1 cellular context compared by ENCODE assay signal in the genomic region with DNA sequence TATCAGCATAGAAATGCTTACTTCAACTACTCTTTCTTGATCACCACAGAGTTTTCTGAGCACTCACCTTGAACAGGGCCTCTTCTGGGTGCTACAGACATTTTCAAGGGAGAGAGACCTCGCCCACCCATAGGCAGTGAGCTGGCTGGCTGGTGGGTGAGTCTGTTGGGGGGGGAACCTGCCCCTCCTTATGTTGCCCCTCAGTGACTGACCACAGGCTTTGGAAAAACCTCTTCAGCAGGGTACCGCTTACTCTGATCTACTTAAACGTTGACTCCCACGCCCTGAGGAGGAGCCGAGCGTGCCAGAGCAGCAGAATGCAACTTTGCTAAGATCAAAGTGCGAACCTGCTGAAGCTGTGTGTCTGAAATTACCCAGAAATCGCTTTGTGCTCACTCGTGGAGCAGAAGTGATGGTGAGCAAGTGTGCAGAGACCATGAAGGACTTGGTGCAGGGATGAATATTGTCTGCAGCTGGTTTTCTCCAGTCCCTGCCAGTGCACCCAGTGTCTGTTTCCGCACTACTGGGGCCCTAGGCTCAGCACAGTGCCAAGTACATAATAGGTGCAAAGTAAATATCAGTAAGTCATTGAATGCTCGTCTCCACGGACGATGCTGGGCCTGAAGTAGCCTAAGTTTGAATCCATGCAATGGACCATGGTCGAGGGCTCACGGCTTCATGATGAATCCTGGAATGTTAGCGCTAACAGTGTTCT.
TF ChIP-seq lines count a peak whose summit lies in the region.

No MANE protein-coding gene starts in this region.

TF ChIP-seq in HepG2, 621 proteins besides CTCF, POLR2A, EP300 and RAD21 (continued from another document and continues in another):
- TF ChIP-seq, protein P1, sequence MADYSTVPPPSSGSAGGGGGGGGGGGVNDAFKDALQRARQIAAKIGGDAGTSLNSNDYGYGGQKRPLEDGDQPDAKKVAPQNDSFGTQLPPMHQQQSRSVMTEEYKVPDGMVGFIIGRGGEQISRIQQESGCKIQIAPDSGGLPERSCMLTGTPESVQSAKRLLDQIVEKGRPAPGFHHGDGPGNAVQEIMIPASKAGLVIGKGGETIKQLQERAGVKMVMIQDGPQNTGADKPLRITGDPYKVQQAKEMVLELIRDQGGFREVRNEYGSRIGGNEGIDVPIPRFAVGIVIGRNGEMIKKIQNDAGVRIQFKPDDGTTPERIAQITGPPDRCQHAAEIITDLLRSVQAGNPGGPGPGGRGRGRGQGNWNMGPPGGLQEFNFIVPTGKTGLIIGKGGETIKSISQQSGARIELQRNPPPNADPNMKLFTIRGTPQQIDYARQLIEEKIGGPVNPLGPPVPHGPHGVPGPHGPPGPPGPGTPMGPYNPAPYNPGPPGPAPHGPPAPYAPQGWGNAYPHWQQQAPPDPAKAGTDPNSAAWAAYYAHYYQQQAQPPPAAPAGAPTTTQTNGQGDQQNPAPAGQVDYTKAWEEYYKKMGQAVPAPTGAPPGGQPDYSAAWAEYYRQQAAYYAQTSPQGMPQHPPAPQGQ (CRISPR knock-in tag; IDR thresholded peaks at IDR 0.05; ENCODE audit: borderline replicate concordance) = no peak
- TF ChIP-seq, protein P2, sequence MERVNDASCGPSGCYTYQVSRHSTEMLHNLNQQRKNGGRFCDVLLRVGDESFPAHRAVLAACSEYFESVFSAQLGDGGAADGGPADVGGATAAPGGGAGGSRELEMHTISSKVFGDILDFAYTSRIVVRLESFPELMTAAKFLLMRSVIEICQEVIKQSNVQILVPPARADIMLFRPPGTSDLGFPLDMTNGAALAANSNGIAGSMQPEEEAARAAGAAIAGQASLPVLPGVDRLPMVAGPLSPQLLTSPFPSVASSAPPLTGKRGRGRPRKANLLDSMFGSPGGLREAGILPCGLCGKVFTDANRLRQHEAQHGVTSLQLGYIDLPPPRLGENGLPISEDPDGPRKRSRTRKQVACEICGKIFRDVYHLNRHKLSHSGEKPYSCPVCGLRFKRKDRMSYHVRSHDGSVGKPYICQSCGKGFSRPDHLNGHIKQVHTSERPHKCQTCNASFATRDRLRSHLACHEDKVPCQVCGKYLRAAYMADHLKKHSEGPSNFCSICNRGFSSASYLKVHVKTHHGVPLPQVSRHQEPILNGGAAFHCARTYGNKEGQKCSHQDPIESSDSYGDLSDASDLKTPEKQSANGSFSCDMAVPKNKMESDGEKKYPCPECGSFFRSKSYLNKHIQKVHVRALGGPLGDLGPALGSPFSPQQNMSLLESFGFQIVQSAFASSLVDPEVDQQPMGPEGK (CRISPR knock-in tag; IDR thresholded peaks at IDR 0.05) = peak; percentile 37
- TF ChIP-seq KDM5A (IDR thresholded peaks at IDR 0.05; ENCODE audit: borderline replicate concordance, low read length) (no peak), ZNF883 (CRISPR knock-in tag; IDR thresholded peaks at IDR 0.05; ENCODE audit: not compliant biosample characterization) (no peak), SMAD1 (CRISPR knock-in tag; IDR thresholded peaks at IDR 0.05; ENCODE audit: borderline replicate concordance, low read depth) (no peak), FIP1L1 (IDR thresholded peaks at IDR 0.05; ENCODE audit: borderline replicate concordance, insufficient read depth, low read depth, low read length) (no peak), XBP1 (CRISPR knock-in tag; IDR thresholded peaks at IDR 0.05) (no peak), HNF4G (IDR thresholded peaks at IDR 0.05; ENCODE audit: borderline replicate concordance, low read depth, low read length) (peak; percentile 45; the same call in 1 of the 2 replicates), HNF4G (CRISPR knock-in tag; IDR thresholded peaks at IDR 0.05; ENCODE audit: borderline replicate concordance, low read depth) (no peak; the same call in 1 of the 2 replicates), BORCS8-MEF2B (CRISPR knock-in tag; IDR thresholded peaks at IDR 0.05) (peak; percentile 65; the same call in 1 of the 2 replicates), GPN1 (CRISPR knock-in tag; IDR thresholded peaks at IDR 0.05; ENCODE audit: borderline replicate concordance) (no peak), MXD4 (CRISPR knock-in tag; IDR thresholded peaks at IDR 0.05) (peak; percentile 56; the same call in 1 of the 2 replicates), ZNF749 (CRISPR knock-in tag; IDR thresholded peaks at IDR 0.05; ENCODE audit: borderline replicate concordance) (no peak), FOXA3 (CRISPR knock-in tag; IDR thresholded peaks at IDR 0.05) (peak; percentile 30; the same call in 1 of the 2 replicates), RFX3 (CRISPR knock-in tag; IDR thresholded peaks at IDR 0.05) (no peak), ZNF232 (CRISPR knock-in tag; IDR thresholded peaks at IDR 0.05; ENCODE audit: borderline replicate concordance) (no peak), ZC3H4 (CRISPR knock-in tag; IDR thresholded peaks at IDR 0.05; ENCODE audit: borderline replicate concordance) (no peak), KLF16 (CRISPR knock-in tag; IDR thresholded peaks at IDR 0.05) (no peak), ZNF350 (CRISPR knock-in tag; IDR thresholded peaks at IDR 0.05; ENCODE audit: borderline replicate concordance, low read depth) (peak; percentile 61; the same call in 1 of the 2 replicates), HMGA1 (CRISPR knock-in tag; conservative IDR thresholded peaks at IDR 0.05) (no peak), SMAD9 (CRISPR knock-in tag; IDR thresholded peaks at IDR 0.05) (no peak), NCOA5 (CRISPR knock-in tag; IDR thresholded peaks at IDR 0.05) (no peak), ZMYM4 (CRISPR knock-in tag; IDR thresholded peaks at IDR 0.05) (peak; percentile 59; the same call in 1 of the 2 replicates), ZNF792 (CRISPR knock-in tag; IDR thresholded peaks at IDR 0.05) (no peak), ZNF30 (CRISPR knock-in tag; IDR thresholded peaks at IDR 0.05) (no peak), ZBTB21 (CRISPR knock-in tag; IDR thresholded peaks at IDR 0.05) (no peak), SYNCRIP (IDR thresholded peaks at IDR 0.05; ENCODE audit: insufficient read depth, low read depth, low read length) (no peak), ATM (IDR thresholded peaks at IDR 0.05; ENCODE audit: borderline replicate concordance) (no peak), NFIC (IDR thresholded peaks at IDR 0.05; ENCODE audit: low read length) (0 out of 2 replicates have a peak, but pooled peaks have one; percentile 50), ZNF660 (CRISPR knock-in tag; IDR thresholded peaks at IDR 0.05; ENCODE audit: borderline replicate concordance, low read depth) (no peak), EED (CRISPR knock-in tag; IDR thresholded peaks at IDR 0.05) (no peak), CBFB (CRISPR knock-in tag; IDR thresholded peaks at IDR 0.05) (no peak)
- TF ChIP-seq, protein P3, sequence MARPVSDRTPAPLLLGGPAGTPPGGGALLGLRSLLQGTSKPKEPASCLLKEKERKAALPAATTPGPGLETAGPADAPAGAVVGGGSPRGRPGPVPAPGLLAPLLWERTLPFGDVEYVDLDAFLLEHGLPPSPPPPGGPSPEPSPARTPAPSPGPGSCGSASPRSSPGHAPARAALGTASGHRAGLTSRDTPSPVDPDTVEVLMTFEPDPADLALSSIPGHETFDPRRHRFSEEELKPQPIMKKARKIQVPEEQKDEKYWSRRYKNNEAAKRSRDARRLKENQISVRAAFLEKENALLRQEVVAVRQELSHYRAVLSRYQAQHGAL (CRISPR knock-in tag; IDR thresholded peaks at IDR 0.05; ENCODE audit: not compliant biosample characterization) = no peak
- TF ChIP-seq, protein P4, sequence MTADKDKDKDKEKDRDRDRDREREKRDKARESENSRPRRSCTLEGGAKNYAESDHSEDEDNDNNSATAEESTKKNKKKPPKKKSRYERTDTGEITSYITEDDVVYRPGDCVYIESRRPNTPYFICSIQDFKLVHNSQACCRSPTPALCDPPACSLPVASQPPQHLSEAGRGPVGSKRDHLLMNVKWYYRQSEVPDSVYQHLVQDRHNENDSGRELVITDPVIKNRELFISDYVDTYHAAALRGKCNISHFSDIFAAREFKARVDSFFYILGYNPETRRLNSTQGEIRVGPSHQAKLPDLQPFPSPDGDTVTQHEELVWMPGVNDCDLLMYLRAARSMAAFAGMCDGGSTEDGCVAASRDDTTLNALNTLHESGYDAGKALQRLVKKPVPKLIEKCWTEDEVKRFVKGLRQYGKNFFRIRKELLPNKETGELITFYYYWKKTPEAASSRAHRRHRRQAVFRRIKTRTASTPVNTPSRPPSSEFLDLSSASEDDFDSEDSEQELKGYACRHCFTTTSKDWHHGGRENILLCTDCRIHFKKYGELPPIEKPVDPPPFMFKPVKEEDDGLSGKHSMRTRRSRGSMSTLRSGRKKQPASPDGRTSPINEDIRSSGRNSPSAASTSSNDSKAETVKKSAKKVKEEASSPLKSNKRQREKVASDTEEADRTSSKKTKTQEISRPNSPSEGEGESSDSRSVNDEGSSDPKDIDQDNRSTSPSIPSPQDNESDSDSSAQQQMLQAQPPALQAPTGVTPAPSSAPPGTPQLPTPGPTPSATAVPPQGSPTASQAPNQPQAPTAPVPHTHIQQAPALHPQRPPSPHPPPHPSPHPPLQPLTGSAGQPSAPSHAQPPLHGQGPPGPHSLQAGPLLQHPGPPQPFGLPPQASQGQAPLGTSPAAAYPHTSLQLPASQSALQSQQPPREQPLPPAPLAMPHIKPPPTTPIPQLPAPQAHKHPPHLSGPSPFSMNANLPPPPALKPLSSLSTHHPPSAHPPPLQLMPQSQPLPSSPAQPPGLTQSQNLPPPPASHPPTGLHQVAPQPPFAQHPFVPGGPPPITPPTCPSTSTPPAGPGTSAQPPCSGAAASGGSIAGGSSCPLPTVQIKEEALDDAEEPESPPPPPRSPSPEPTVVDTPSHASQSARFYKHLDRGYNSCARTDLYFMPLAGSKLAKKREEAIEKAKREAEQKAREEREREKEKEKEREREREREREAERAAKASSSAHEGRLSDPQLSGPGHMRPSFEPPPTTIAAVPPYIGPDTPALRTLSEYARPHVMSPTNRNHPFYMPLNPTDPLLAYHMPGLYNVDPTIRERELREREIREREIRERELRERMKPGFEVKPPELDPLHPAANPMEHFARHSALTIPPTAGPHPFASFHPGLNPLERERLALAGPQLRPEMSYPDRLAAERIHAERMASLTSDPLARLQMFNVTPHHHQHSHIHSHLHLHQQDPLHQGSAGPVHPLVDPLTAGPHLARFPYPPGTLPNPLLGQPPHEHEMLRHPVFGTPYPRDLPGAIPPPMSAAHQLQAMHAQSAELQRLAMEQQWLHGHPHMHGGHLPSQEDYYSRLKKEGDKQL (CRISPR knock-in tag; IDR thresholded peaks at IDR 0.05; ENCODE audit: low read depth) = no peak
- TF ChIP-seq, protein P5, sequence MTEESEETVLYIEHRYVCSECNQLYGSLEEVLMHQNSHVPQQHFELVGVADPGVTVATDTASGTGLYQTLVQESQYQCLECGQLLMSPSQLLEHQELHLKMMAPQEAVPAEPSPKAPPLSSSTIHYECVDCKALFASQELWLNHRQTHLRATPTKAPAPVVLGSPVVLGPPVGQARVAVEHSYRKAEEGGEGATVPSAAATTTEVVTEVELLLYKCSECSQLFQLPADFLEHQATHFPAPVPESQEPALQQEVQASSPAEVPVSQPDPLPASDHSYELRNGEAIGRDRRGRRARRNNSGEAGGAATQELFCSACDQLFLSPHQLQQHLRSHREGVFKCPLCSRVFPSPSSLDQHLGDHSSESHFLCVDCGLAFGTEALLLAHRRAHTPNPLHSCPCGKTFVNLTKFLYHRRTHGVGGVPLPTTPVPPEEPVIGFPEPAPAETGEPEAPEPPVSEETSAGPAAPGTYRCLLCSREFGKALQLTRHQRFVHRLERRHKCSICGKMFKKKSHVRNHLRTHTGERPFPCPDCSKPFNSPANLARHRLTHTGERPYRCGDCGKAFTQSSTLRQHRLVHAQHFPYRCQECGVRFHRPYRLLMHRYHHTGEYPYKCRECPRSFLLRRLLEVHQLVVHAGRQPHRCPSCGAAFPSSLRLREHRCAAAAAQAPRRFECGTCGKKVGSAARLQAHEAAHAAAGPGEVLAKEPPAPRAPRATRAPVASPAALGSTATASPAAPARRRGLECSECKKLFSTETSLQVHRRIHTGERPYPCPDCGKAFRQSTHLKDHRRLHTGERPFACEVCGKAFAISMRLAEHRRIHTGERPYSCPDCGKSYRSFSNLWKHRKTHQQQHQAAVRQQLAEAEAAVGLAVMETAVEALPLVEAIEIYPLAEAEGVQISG (CRISPR knock-in tag; IDR thresholded peaks at IDR 0.05) = peak; percentile 19; the same call in 1 of the 2 replicates
- TF ChIP-seq, protein P6, sequence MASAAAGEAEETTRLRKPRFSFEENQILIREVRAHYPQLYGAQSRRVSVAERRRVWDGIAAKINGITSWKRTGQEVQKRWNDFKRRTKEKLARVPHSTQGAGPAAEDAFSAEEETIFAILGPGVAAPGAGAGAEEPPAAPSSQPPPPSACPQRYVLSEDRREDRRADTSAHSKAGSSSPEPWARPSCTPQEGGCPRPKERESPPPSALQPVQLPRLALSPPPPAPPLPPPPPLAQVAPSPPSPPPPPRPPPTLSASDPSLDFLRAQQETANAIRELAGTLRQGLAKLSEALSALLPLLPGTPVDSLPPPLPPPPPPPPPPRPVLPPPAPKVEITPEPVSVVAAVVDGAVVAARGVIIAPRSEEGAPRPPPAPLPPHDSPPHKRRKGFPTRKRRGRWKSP (CRISPR knock-in tag; IDR thresholded peaks at IDR 0.05) = 0 out of 2 replicates have a peak, but pooled peaks have one; percentile 19
- TF ChIP-seq, protein P7, sequence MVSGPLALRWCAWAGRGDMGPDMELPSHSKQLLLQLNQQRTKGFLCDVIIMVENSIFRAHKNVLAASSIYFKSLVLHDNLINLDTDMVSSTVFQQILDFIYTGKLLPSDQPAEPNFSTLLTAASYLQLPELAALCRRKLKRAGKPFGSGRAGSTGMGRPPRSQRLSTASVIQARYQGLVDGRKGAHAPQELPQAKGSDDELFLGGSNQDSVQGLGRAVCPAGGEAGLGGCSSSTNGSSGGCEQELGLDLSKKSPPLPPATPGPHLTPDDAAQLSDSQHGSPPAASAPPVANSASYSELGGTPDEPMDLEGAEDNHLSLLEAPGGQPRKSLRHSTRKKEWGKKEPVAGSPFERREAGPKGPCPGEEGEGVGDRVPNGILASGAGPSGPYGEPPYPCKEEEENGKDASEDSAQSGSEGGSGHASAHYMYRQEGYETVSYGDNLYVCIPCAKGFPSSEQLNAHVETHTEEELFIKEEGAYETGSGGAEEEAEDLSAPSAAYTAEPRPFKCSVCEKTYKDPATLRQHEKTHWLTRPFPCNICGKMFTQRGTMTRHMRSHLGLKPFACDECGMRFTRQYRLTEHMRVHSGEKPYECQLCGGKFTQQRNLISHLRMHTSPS (CRISPR knock-in tag; IDR thresholded peaks at IDR 0.05; ENCODE audit: low read depth) = peak; percentile 60
- TF ChIP-seq, protein P8, sequence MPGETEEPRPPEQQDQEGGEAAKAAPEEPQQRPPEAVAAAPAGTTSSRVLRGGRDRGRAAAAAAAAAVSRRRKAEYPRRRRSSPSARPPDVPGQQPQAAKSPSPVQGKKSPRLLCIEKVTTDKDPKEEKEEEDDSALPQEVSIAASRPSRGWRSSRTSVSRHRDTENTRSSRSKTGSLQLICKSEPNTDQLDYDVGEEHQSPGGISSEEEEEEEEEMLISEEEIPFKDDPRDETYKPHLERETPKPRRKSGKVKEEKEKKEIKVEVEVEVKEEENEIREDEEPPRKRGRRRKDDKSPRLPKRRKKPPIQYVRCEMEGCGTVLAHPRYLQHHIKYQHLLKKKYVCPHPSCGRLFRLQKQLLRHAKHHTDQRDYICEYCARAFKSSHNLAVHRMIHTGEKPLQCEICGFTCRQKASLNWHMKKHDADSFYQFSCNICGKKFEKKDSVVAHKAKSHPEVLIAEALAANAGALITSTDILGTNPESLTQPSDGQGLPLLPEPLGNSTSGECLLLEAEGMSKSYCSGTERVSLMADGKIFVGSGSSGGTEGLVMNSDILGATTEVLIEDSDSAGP (CRISPR knock-in tag; IDR thresholded peaks at IDR 0.05; ENCODE audit: borderline replicate concordance) = 0 out of 2 replicates have a peak, but pooled peaks have one; percentile 30
- TF ChIP-seq, protein P9, sequence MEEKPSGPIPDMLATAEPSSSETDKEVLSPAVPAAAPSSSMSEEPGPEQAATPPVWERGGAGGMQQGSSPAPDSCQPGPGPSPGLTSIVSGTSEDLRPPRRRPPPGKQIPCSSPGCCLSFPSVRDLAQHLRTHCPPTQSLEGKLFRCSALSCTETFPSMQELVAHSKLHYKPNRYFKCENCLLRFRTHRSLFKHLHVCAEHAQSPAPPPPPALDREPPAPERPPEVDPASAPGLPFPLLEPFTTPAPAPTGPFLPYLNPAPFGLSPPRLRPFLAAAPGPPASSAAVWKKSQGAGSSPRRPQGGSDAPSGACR (CRISPR knock-in tag; IDR thresholded peaks at IDR 0.05) = 0 out of 2 replicates have a peak, but pooled peaks have one; percentile 39
